Comparison of ENCODE assay signal across 8 cellular contexts in genomic region chr3:50235716-50236483, GRCh38. TPM values are rescaled to one million over a fixed set of nuclear protein-coding genes. Genes with fewer than 3 reads are reported as not detected.
DNase-seq lines count a peak whose midpoint lies in the region; ATAC-seq and TF ChIP-seq lines count a peak whose summit lies in the region.

GNAI2 (plus strand) TSS chr3:50236204; CDS start chr3:50236336, 132 bp downstream.

- no peaks in the 10 kb centered on the region for H3K27me3 Mint-ChIP-seq in dendritic cell treated with granulocyte-macrophage colony-stimulating factor and Interleukin-4, amounts not matched to agents 40 ng/mL and 50 ng/mL, for 4 days

- peaks cover 70% of the 10 kb centered on the region for H3K4me1 Mint-ChIP-seq in dendritic cell treated with granulocyte-macrophage colony-stimulating factor and Interleukin-4, amounts not matched to agents 40 ng/mL and 50 ng/mL, for 4 days (ENCODE audit: low read depth)

- H3K36me3 ChIP-seq in left lung = peaks cover 0 to 24% of the 10 kb centered on the region in 2 donors

- peaks cover 15 to 57% of the 10 kb centered on the region in 2 donors for H3K4me1 ChIP-seq in left lung

- H3K27ac ChIP-seq in C4-2B (peak within 1 kb of the TSS; percentile 66), left lung (peak within 1 kb of the TSS; percentile 92 to 98)

- H3K9me3 Mint-ChIP-seq in dendritic cell treated with granulocyte-macrophage colony-stimulating factor and Interleukin-4, amounts not matched to agents 40 ng/mL and 50 ng/mL, for 4 days = no peaks in the 10 kb centered on the region

- H3K4me3 ChIP-seq in left lung = peak within 1 kb of the TSS; percentile 89 to 94

- H3K27me3 ChIP-seq in left lung = no peaks in the 10 kb centered on the region

- H3K9me3 ChIP-seq in left lung = no peaks in the 10 kb centered on the region

- intact Hi-C loops in dendritic cell treated with granulocyte-macrophage colony-stimulating factor and Interleukin-4, amounts not matched to agents 40 ng/mL and 50 ng/mL, for 4 days (cut with micrococcal nuclease) = loop anchor here (5.0 kb wide), 1 partner anchor 101 kb away; no protein-coding TSS in a partner anchor
- intact Hi-C loops in left lung (cut with DNase I) = no loop called here

- peaks cover 49% of the 10 kb centered on the region for H3K36me3 Mint-ChIP-seq in dendritic cell treated with granulocyte-macrophage colony-stimulating factor and Interleukin-4, amounts not matched to agents 40 ng/mL and 50 ng/mL, for 4 days (ENCODE audit: low read depth)

- ATAC-seq in GM19395 (IDR thresholded peaks at IDR 0.05; ENCODE audit: unreplicated experiment) (peak; percentile 93), HG03565 (IDR thresholded peaks at IDR 0.05; ENCODE audit: unreplicated experiment) (peak; percentile 90), left lung (peak; percentile 91)

- DNase-seq in NCI-H774 (lab: John Stamatoyannopoulos, UW) (peak; percentile 87), left lung (peak; percentile 99 to 100)
- DNase-seq in activated CD4-positive, alpha-beta T cell treated with anti-CD3 and anti-CD28 coated beads, Interleukin-2, amount 50 U/mL, for 4 hours = peak; percentile 99
- peak; percentile 96 for DNase-seq in stimulated activated CD4-positive, alpha-beta T cell treated with anti-CD3 and anti-CD28 coated beads, Interleukin-2, amount 100 ng/mL, for 48 hours

- peak within 1 kb of the TSS; percentile 97 for H3K27ac Mint-ChIP-seq in dendritic cell treated with granulocyte-macrophage colony-stimulating factor and Interleukin-4, amounts not matched to agents 40 ng/mL and 50 ng/mL, for 4 days

- no peak for TF ChIP-seq CTCF in C4-2B (conservative IDR thresholded peaks at IDR 0.05)
- no peak for TF ChIP-seq CTCF in left lung (IDR thresholded peaks at IDR 0.05)

- peak within 1 kb of the TSS; percentile 99 for H3K4me3 Mint-ChIP-seq in dendritic cell treated with granulocyte-macrophage colony-stimulating factor and Interleukin-4, amounts not matched to agents 40 ng/mL and 50 ng/mL, for 4 days

RNA-seq across cellular contexts. Expression of gene GNAI2, which starts in this region (rescaled TPM):
- 100 to 1,000 TPM; 266 to 381 TPM for total RNA-seq in left lung

Comparison
In these comparisons a context has a peak if more than half of its experiments do, and no peak if none do; other contexts are left out.
1. Peak in every context shown above with its lines: DNase-seq, ATAC-seq, H3K4me3 ChIP-seq and H3K27ac ChIP-seq.